In genomic region chr3:170162630-170163029, GRCh38 we compare ENCODE assay signal across 16 cellular contexts. TPM values are rescaled to one million over a fixed set of nuclear protein-coding genes. Genes with fewer than 3 reads are reported as not detected.
DNase-seq lines count a peak whose midpoint lies in the region; ATAC-seq and TF ChIP-seq lines count a peak whose summit lies in the region.
"Had no signal": no experiment of that assay in that cellular context is flagged by ENCODE, and none has a peak within 500 bp of the region (broad histone marks: within the 10 kb centered on the region; RNA-seq: fewer than 3 reads in every experiment).

No MANE protein-coding gene starts in this region.

- H3K9me3 ChIP-seq in spleen, result no peaks in the 10 kb centered on the region
- H3K9me3 ChIP-seq: gastroesophageal sphincter, right atrium auricular region, testis had no signal

- H3K4me1 ChIP-seq in spleen, result peaks cover 0 to 95% (median 38%) of the 10 kb centered on the region in 6 donors

- peaks cover 33% of the 10 kb centered on the region for H3K36me3 Mint-ChIP-seq in IgD-negative memory B cell
- peaks cover 68% of the 10 kb centered on the region for H3K36me3 Mint-ChIP-seq in activated naive CD8-positive, alpha-beta T cell treated with anti-CD3 and anti-CD28 coated beads, Interleukin-2, amount 50 U/mL, for 24 hours (ENCODE audit: low read depth)
- H3K36me3 Mint-ChIP-seq in natural killer cell treated with Interleukin-12 subunit alpha and Interleukin-12 subunit beta and Interleukin-15 and Interleukin-18, amount 100 ng/mL, for 72 hours, result peaks cover 29% of the 10 kb centered on the region

- no peak for ATAC-seq in activated naive CD8-positive, alpha-beta T cell treated with anti-CD3 and anti-CD28 coated beads, Interleukin-2, amount 50 U/mL, for 24 hours
- ATAC-seq in natural killer cell treated with Interleukin-12 subunit alpha and Interleukin-12 subunit beta and Interleukin-15 and Interleukin-18, amount 100 ng/mL, for 72 hours, result no peak
- no peak for ATAC-seq in GM18519 (IDR thresholded peaks at IDR 0.05; ENCODE audit: low FRiP score, unreplicated experiment)
- ATAC-seq: activated CD8-positive, alpha-beta memory T cell treated with anti-CD3 and anti-CD28 coated beads, Interleukin-2, amount 10 ng/mL, durations not matched to agents 7 days and 5 days; gastroesophageal sphincter; GM12878 had no signal

- peaks cover 0 to 95% (median 40%) of the 10 kb centered on the region in 6 donors for H3K36me3 ChIP-seq in spleen

- TF ChIP-seq CTCF in spleen (IDR thresholded peaks at IDR 0.05 in 8 of 11, conservative IDR thresholded peaks at IDR 0.05 in 3 of 11), result no peak

- peaks cover 0 to 3% (median 0%) of the 10 kb centered on the region in 3 donors for H3K9me3 Mint-ChIP-seq in IgD-negative memory B cell
- peaks cover 15% of the 10 kb centered on the region for H3K9me3 Mint-ChIP-seq in activated naive CD8-positive, alpha-beta T cell treated with anti-CD3 and anti-CD28 coated beads, Interleukin-2, amount 50 U/mL, for 24 hours
- no peaks in the 10 kb centered on the region for H3K9me3 Mint-ChIP-seq in natural killer cell treated with Interleukin-12 subunit alpha and Interleukin-12 subunit beta and Interleukin-15 and Interleukin-18, amount 100 ng/mL, for 72 hours

- H3K4me3 Mint-ChIP-seq in IgD-negative memory B cell, result peak overlapping the region in 1 of 4 donors; percentile 22
- H3K4me3 Mint-ChIP-seq in activated naive CD8-positive, alpha-beta T cell treated with anti-CD3 and anti-CD28 coated beads, Interleukin-2, amount 50 U/mL, for 24 hours, result no peak overlapping the region
- no peak overlapping the region for H3K4me3 Mint-ChIP-seq in natural killer cell treated with Interleukin-12 subunit alpha and Interleukin-12 subunit beta and Interleukin-15 and Interleukin-18, amount 100 ng/mL, for 72 hours
- H3K4me3 Mint-ChIP-seq: activated CD8-positive, alpha-beta memory T cell treated with anti-CD3 and anti-CD28 coated beads, Interleukin-2, amount 10 ng/mL, durations not matched to agents 7 days and 5 days had no signal

- TF ChIP-seq POLR2A in spleen (IDR thresholded peaks at IDR 0.05), result no peak

- peaks cover 30 to 47% (median 45%) of the 10 kb centered on the region in 3 donors for H3K4me1 Mint-ChIP-seq in IgD-negative memory B cell
- peaks cover 48% of the 10 kb centered on the region for H3K4me1 Mint-ChIP-seq in activated naive CD8-positive, alpha-beta T cell treated with anti-CD3 and anti-CD28 coated beads, Interleukin-2, amount 50 U/mL, for 24 hours
- peaks cover 26 to 43% of the 10 kb centered on the region in 2 donors for H3K4me1 Mint-ChIP-seq in natural killer cell treated with Interleukin-12 subunit alpha and Interleukin-12 subunit beta and Interleukin-15 and Interleukin-18, amount 100 ng/mL, for 72 hours (ENCODE audit: low read depth in 2 of 2)

- H3K27me3 ChIP-seq in spleen (replicated peaks in 1 of 7), result no peaks in the 10 kb centered on the region
- H3K27me3 ChIP-seq: gastroesophageal sphincter, right atrium auricular region, testis had no signal

- no peak overlapping the region for H3K27ac ChIP-seq in spleen
- H3K27ac ChIP-seq: C4-2B, right atrium auricular region, testis, VCaP had no signal

- peak overlapping the region; percentile 17 to 89 (median 57) for H3K27ac Mint-ChIP-seq in IgD-negative memory B cell
- H3K27ac Mint-ChIP-seq in activated naive CD8-positive, alpha-beta T cell treated with anti-CD3 and anti-CD28 coated beads, Interleukin-2, amount 50 U/mL, for 24 hours, result peak overlapping the region; percentile 68
- peak overlapping the region; percentile 26 to 32 for H3K27ac Mint-ChIP-seq in natural killer cell treated with Interleukin-12 subunit alpha and Interleukin-12 subunit beta and Interleukin-15 and Interleukin-18, amount 100 ng/mL, for 72 hours

- DNase-seq in COLO829 (ENCODE audit: low spot score) (peak; percentile 40), NCI-H146 treated with DMSO at 0.1 percent for 48 hours (lab: John Stamatoyannopoulos, UW; ENCODE audit: unreplicated experiment) (no peak), spleen (no peak)
- no peak for DNase-seq in activated naive CD8-positive, alpha-beta T cell treated with anti-CD3 and anti-CD28 coated beads, Interleukin-2, amount 50 U/mL, for 24 hours
- no peak for DNase-seq in natural killer cell treated with Interleukin-12 subunit alpha and Interleukin-12 subunit beta and Interleukin-15 and Interleukin-18, amount 100 ng/mL, for 72 hours (ENCODE audit: low spot score)
- DNase-seq: activated CD8-positive, alpha-beta memory T cell treated with anti-CD3 and anti-CD28 coated beads, Interleukin-2, amount 10 ng/mL, durations not matched to agents 7 days and 5 days; NCI-H2029 treated with DMSO at 0.1 percent for 48 hours; NCI-H69; testis had no signal

- H3K27me3 Mint-ChIP-seq in IgD-negative memory B cell, result no peaks in the 10 kb centered on the region
- no peaks in the 10 kb centered on the region for H3K27me3 Mint-ChIP-seq in activated naive CD8-positive, alpha-beta T cell treated with anti-CD3 and anti-CD28 coated beads, Interleukin-2, amount 50 U/mL, for 24 hours
- no peaks in the 10 kb centered on the region for H3K27me3 Mint-ChIP-seq in natural killer cell treated with Interleukin-12 subunit alpha and Interleukin-12 subunit beta and Interleukin-15 and Interleukin-18, amount 100 ng/mL, for 72 hours
- H3K27me3 Mint-ChIP-seq: activated CD8-positive, alpha-beta memory T cell treated with anti-CD3 and anti-CD28 coated beads, Interleukin-2, amount 10 ng/mL, durations not matched to agents 7 days and 5 days had no signal

- intact Hi-C loops in spleen (cut with DNase I; ENCODE audit: low total_unique reads), result no loop called here

- H3K4me3 ChIP-seq in spleen, result no peak overlapping the region
- H3K4me3 ChIP-seq: gastroesophageal sphincter, GM12878, right atrium auricular region, testis had no signal

RNA-seq across cellular contexts. Expression of gene PHC3, which starts 18.9 kb away (rescaled TPM):
- polyA plus RNA-seq in IgD-negative memory B cell, result 81.2 TPM
- 10 to 100 TPM; 53.2 to 77.6 TPM for total RNA-seq in natural killer cell treated with Interleukin-12 subunit alpha and Interleukin-12 subunit beta and Interleukin-15 and Interleukin-18, amount 100 ng/mL, for 72 hours
- total RNA-seq in spleen, result 100 to 1,000 TPM in 3 of 7 donors, 10 to 100 TPM in 4; 87.5 to 130 (median 98.3) TPM
- polyA plus RNA-seq in spleen, result 1 to 10 TPM; 4.9 to 7.3 (median 6.3) TPM

RNA-seq across cellular contexts. Expression of gene PRKCI, which starts 59.6 kb away (rescaled TPM):
- polyA plus RNA-seq in IgD-negative memory B cell (12.9 TPM), spleen (1 to 10 TPM; 3.6 to 5.8 (median 3.8) TPM)
- 10 to 100 TPM; 12.4 to 26.3 TPM for total RNA-seq in natural killer cell treated with Interleukin-12 subunit alpha and Interleukin-12 subunit beta and Interleukin-15 and Interleukin-18, amount 100 ng/mL, for 72 hours
- total RNA-seq in spleen, result 10 to 100 TPM; 12.0 to 28.7 (median 18.5) TPM
